ENCODE assay signal across 8 cellular contexts in the genomic region with DNA sequence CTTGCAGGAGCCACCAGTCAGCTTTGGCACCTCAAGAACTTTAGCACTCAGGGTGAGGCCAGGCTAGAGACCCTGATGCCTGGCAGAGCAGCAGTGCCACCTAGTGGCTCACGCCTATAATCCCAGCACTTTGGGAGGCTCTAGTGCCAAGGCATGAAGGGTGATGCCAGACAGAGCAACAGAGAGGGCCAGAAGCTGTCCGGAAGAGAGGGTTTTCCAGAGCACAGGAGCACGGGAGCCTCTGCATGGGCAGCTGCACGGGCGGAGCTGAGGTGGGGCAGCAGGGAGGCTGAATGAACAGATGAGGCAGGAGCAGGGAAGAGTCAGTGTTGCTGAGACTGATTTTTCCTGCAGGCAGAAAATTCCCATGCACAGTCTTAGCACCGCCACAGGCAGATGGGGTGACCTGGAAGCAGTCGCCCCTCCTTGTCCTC. TPM values are rescaled to one million over a fixed set of nuclear protein-coding genes. Genes with fewer than 3 reads are reported as not detected.
DNase-seq lines count a peak whose midpoint lies in the region; ATAC-seq and TF ChIP-seq lines count a peak whose summit lies in the region.

No MANE protein-coding gene starts in this region.

- intact Hi-C loops in natural killer cell (cut with micrococcal nuclease), result loop anchor here (1.0 to 10.0 kb wide), 4 partner anchors 293 to 711 kb away; partner anchors contain the start of gene RCVRN

- H3K27ac Mint-ChIP-seq in activated CD8-positive, alpha-beta memory T cell treated with anti-CD3 and anti-CD28 coated beads, Interleukin-2, amount 10 ng/mL, durations not matched to agents 7 days and 5 days, result no peak overlapping the region
- no peak overlapping the region for H3K27ac Mint-ChIP-seq in natural killer cell

- no peaks in the 10 kb centered on the region for H3K36me3 Mint-ChIP-seq in activated CD8-positive, alpha-beta memory T cell treated with anti-CD3 and anti-CD28 coated beads, Interleukin-2, amount 10 ng/mL, durations not matched to agents 7 days and 5 days
- H3K36me3 Mint-ChIP-seq in natural killer cell, result no peaks in the 10 kb centered on the region

- no peak overlapping the region for H3K4me3 Mint-ChIP-seq in activated CD8-positive, alpha-beta memory T cell treated with anti-CD3 and anti-CD28 coated beads, Interleukin-2, amount 10 ng/mL, durations not matched to agents 7 days and 5 days
- no peak overlapping the region for H3K4me3 Mint-ChIP-seq in natural killer cell

- DNase-seq in AG09319 (ENCODE audit: extremely low read depth, low read depth) (peak; percentile 37), NCI-H82 (lab: John Stamatoyannopoulos, UW) (peak; percentile 92), erythroblast (lab: John Stamatoyannopoulos, UW) (peak; percentile 62 to 78), natural killer cell (peak; percentile 47)
- peak; percentile 66 for DNase-seq in activated CD8-positive, alpha-beta memory T cell treated with anti-CD3 and anti-CD28 coated beads, Interleukin-2, amount 10 ng/mL, durations not matched to agents 7 days and 5 days
- DNase-seq in stimulated activated naive CD8-positive, alpha-beta T cell treated with anti-CD3 and anti-CD28 coated beads, Interleukin-15, Interleukin-2, amounts not matched to agents 100 U/mL and 50 U/mL, for 24 hours, result peak; percentile 68

- peak; percentile 98 for TF ChIP-seq CTCF in AG09319 (IDR thresholded peaks at IDR 0.05; ENCODE audit: low read depth, low read length)
- TF ChIP-seq CTCF in natural killer cell (IDR thresholded peaks at IDR 0.05), result peak; percentile 82

- no peak for TF ChIP-seq POLR2A in erythroblast (IDR thresholded peaks at IDR 0.05; ENCODE audit: low read length)

- CTCF ChIA-PET in activated CD8-positive, alpha-beta memory T cell treated with anti-CD3 and anti-CD28 coated beads, Interleukin-2, amount 10 ng/mL, durations not matched to agents 7 days and 5 days (lab: Charles Lee), result interaction anchor here (0.6 to 8.1 kb wide), 19 partner anchors 11 to 693 kb away, joined by 3 to 65 read pairs (median 3); no protein-coding TSS in a partner anchor

- no peaks in the 10 kb centered on the region for H3K27me3 Mint-ChIP-seq in activated CD8-positive, alpha-beta memory T cell treated with anti-CD3 and anti-CD28 coated beads, Interleukin-2, amount 10 ng/mL, durations not matched to agents 7 days and 5 days
- H3K27me3 Mint-ChIP-seq in natural killer cell (ENCODE audit: low read depth in 2 of 2), result peaks cover 6 to 9% of the 10 kb centered on the region in 2 donors

- H3K9me3 Mint-ChIP-seq in activated CD8-positive, alpha-beta memory T cell treated with anti-CD3 and anti-CD28 coated beads, Interleukin-2, amount 10 ng/mL, durations not matched to agents 7 days and 5 days (ENCODE audit: low read depth), result no peaks in the 10 kb centered on the region
- no peaks in the 10 kb centered on the region for H3K9me3 Mint-ChIP-seq in natural killer cell

- no peaks in the 10 kb centered on the region for H3K4me1 Mint-ChIP-seq in activated CD8-positive, alpha-beta memory T cell treated with anti-CD3 and anti-CD28 coated beads, Interleukin-2, amount 10 ng/mL, durations not matched to agents 7 days and 5 days
- peaks cover 0 to 4% of the 10 kb centered on the region in 2 donors for H3K4me1 Mint-ChIP-seq in natural killer cell

- peak; percentile 69 for ATAC-seq in GM18520 (IDR thresholded peaks at IDR 0.05; ENCODE audit: unreplicated experiment)
- ATAC-seq in HG03159 (IDR thresholded peaks at IDR 0.05; ENCODE audit: unreplicated experiment), result peak; percentile 85
- ATAC-seq in activated CD8-positive, alpha-beta memory T cell treated with anti-CD3 and anti-CD28 coated beads, Interleukin-2, amount 10 ng/mL, durations not matched to agents 7 days and 5 days, result peak; percentile 86
- peak; percentile 81 to 88 (median 83) for ATAC-seq in natural killer cell
- ATAC-seq in stimulated activated naive CD8-positive, alpha-beta T cell treated with anti-CD3 and anti-CD28 coated beads, Interleukin-15, Interleukin-2, amounts not matched to agents 100 U/mL and 50 U/mL, for 24 hours, result peak; percentile 82

RNA-seq across cellular contexts. Expression of gene MYH3, which starts 38.9 kb away (rescaled TPM):
- total RNA-seq in activated CD8-positive, alpha-beta memory T cell treated with anti-CD3 and anti-CD28 coated beads, Interleukin-2, amount 10 ng/mL, durations not matched to agents 7 days and 5 days, result 1 to 10 TPM; 4.1 to 4.3 TPM
- total RNA-seq in natural killer cell, result 1 to 10 TPM; 4.3 to 6.6 (median 6.2) TPM

Comparison
In these comparisons a context has a peak if more than half of its experiments do, and no peak if none do; other contexts are left out.
1. Peak in every context shown above with its lines: DNase-seq and ATAC-seq.
2. DNase-seq: peak in every context shown above with its lines; median percentile 92 in NCI-H82; 70 in erythroblast; 68 in stimulated activated naive CD8-positive, alpha-beta T cell treated with anti-CD3 and anti-CD28 coated beads, Interleukin-15, Interleukin-2, amounts not matched to agents 100 U/mL and 50 U/mL, for 24 hours; 66 in activated CD8-positive, alpha-beta memory T cell treated with anti-CD3 and anti-CD28 coated beads, Interleukin-2, amount 10 ng/mL, durations not matched to agents 7 days and 5 days; 47 in natural killer cell; 37 in AG09319.